ENCODE assay signal across 16 cellular contexts in genomic region chr12:132584472-132584871, GRCh38. TPM values are rescaled to one million over a fixed set of nuclear protein-coding genes. Genes with fewer than 3 reads are reported as not detected.
DNase-seq lines count a peak whose midpoint lies in the region; ATAC-seq and TF ChIP-seq lines count a peak whose summit lies in the region.
"Had no signal": no experiment of that assay in that cellular context is flagged by ENCODE, and none has a peak within 500 bp of the region (broad histone marks: within the 10 kb centered on the region; RNA-seq: fewer than 3 reads in every experiment).

No MANE protein-coding gene starts in this region.

- intact Hi-C loops in IMR-90 (cut with micrococcal nuclease) (no loop called here), vagina (cut with DNase I) (no loop called here)

- H3K27ac ChIP-seq in GM23338 (ENCODE audit: low read depth), result no peak overlapping the region
- no peak overlapping the region for H3K27ac ChIP-seq in IMR-90 (ENCODE audit: insufficient read depth, low read length)
- no peak overlapping the region for H3K27ac ChIP-seq in neuronal stem cell (replicated peaks; ENCODE audit: low read length)
- no peak overlapping the region for H3K27ac ChIP-seq in vagina
- H3K27ac ChIP-seq in Peyer's patch, result no peak overlapping the region
- H3K27ac ChIP-seq: A549, C4-2B had no signal

- peaks cover 55% of the 10 kb centered on the region for H3K27me3 ChIP-seq in GM23338 (ENCODE audit: insufficient read depth)
- peaks cover 6% of the 10 kb centered on the region; the same call in 1 of the 2 replicates for H3K27me3 ChIP-seq in IMR-90 (ENCODE audit: control insufficient read depth, insufficient read depth, low read length)
- peaks cover 0 to 44% (median 6%) of the 10 kb centered on the region in 3 experiments for H3K27me3 ChIP-seq in neuronal stem cell (ENCODE audit: control insufficient read depth in 3 of 3, insufficient read depth in 3 of 3, low read depth in 1 of 3, low read length in 3 of 3)
- no peaks in the 10 kb centered on the region for H3K27me3 ChIP-seq in vagina
- no peaks in the 10 kb centered on the region for H3K27me3 ChIP-seq in Peyer's patch

- CTCF ChIA-PET in IMR-90 (lab: Yijun Ruan, JAX), result no interaction called here

- TF ChIP-seq POLR2A in IMR-90 (IDR thresholded peaks at IDR 0.05; ENCODE audit: low read depth, low read length), result no peak
- TF ChIP-seq POLR2A in vagina (IDR thresholded peaks at IDR 0.05), result no peak
- TF ChIP-seq POLR2A in Peyer's patch (IDR thresholded peaks at IDR 0.05), result no peak

- WGBS in IMR-90 (ENCODE audit: extremely low coverage in 2 of 2, insufficient read length in 1 of 2), 2 experiments, result no CpG with 5 or more reads among the region's 13 CpGs
- WGBS in neuronal stem cell (ENCODE audit: extremely low coverage in 2 of 2, insufficient read length in 2 of 2, insufficient replicate concordance in 1 of 2), 2 donors, result no CpG with 5 or more reads among the region's 13 CpGs

- dilution Hi-C loops in IMR-90 (cut with HindIII; ENCODE audit: low sequenced_read_pairs, unreplicated experiment), result no loop called here

- peaks cover 4% of the 10 kb centered on the region; the same call in 2 of the 3 replicates for H3K36me3 Mint-ChIP-seq in GM23338 (ENCODE audit: low read depth)

- H3K4me2 ChIP-seq in GM23338 (peak overlapping the region; percentile 81), IMR-90 (ENCODE audit: low read depth, low read length) (no peak overlapping the region), neuronal stem cell (ENCODE audit: insufficient read depth, low read length, poor library complexity, severe bottlenecking) (no peak overlapping the region)
- H3K4me2 ChIP-seq: A549 had no signal

- peaks cover 3% of the 10 kb centered on the region; the same call in 1 of the 3 replicates for H3K9me3 Mint-ChIP-seq in GM23338
- H3K9me3 Mint-ChIP-seq: CD4-positive, alpha-beta T cell had no signal

- peaks cover 5% of the 10 kb centered on the region for H3K4me1 Mint-ChIP-seq in GM23338

- H2BK12ac ChIP-seq in neuronal stem cell (ENCODE audit: low read length), result no peak overlapping the region

- DNase-seq in GM23338 (ENCODE audit: low spot score) (peak; percentile 54), IMR-90 (no peak), iPS-NIHi11 (ENCODE audit: low spot score) (peak; percentile 23), neuronal stem cell (ENCODE audit: low spot score) (no peak), vagina (ENCODE audit: extremely low spot score in 2 of 2) (no peak), Peyer's patch (no peak)
- no peak for DNase-seq in stimulated activated CD4-positive, alpha-beta T cell treated with anti-CD3 and anti-CD28 coated beads, Interleukin-4, amount 100 ng/mL, for 4 hours
- DNase-seq: AML-193; Caco-2; CD4-positive, alpha-beta T cell; GDM1 had no signal

- no peak overlapping the region for H2BK20ac ChIP-seq in IMR-90 (ENCODE audit: low read depth, low read length)

- H3K36me3 ChIP-seq in GM23338 (ENCODE audit: insufficient read depth) (no peaks in the 10 kb centered on the region), IMR-90 (ENCODE audit: control insufficient read depth, insufficient read depth, low read length) (peaks cover 16% of the 10 kb centered on the region; the same call in 1 of the 2 replicates), neuronal stem cell (replicated peaks in 1 of 2; ENCODE audit: control insufficient read depth in 2 of 2, insufficient read depth in 2 of 2, low read length in 2 of 2) (peaks cover 5 to 24% of the 10 kb centered on the region in 2 donors), vagina (peaks cover 0 to 6% of the 10 kb centered on the region in 2 donors), Peyer's patch (peaks cover 0 to 17% (median 0%) of the 10 kb centered on the region in 3 donors)

- no peak overlapping the region for H4K5ac ChIP-seq in IMR-90 (ENCODE audit: low read depth, low read length)

- H3K56ac ChIP-seq in IMR-90 (ENCODE audit: extremely low read depth, insufficient read depth, low read length), result no peak overlapping the region

- H2BK15ac ChIP-seq in IMR-90 (ENCODE audit: low read depth, low read length) (no peak overlapping the region), neuronal stem cell (ENCODE audit: low read length) (no peak overlapping the region)

- H3K18ac ChIP-seq in IMR-90 (ENCODE audit: low read depth, low read length) (no peak overlapping the region), neuronal stem cell (ENCODE audit: low read length) (no peak overlapping the region)

- BruUV-seq in IMR-90 (replicated peaks; lab: Mats Ljungman, UMichigan), result TSS peak; percentile 77

- POLR2A ChIA-PET in IMR-90 (lab: Charles Lee; ENCODE audit: unreplicated experiment), result no interaction called here

- TF ChIP-seq CTCF in GM23338 (conservative IDR thresholded peaks at IDR 0.05; ENCODE audit: low read depth in 2 of 2), result no peak
- TF ChIP-seq CTCF in IMR-90 (conservative IDR thresholded peaks at IDR 0.05; ENCODE audit: low read depth, low read length), result no peak
- TF ChIP-seq CTCF in vagina (IDR thresholded peaks at IDR 0.05), result no peak
- TF ChIP-seq CTCF in Peyer's patch (IDR thresholded peaks at IDR 0.05), result no peak

- peak overlapping the region; percentile 56 for H3K4me3 ChIP-seq in GM23338
- no peak overlapping the region for H3K4me3 ChIP-seq in IMR-90 (ENCODE audit: insufficient read depth, low read depth, low read length)
- H3K4me3 ChIP-seq in neuronal stem cell (ENCODE audit: low read length in 2 of 2), result no peak overlapping the region
- H3K4me3 ChIP-seq in vagina, result no peak overlapping the region
- H3K4me3 ChIP-seq in Peyer's patch, result no peak overlapping the region
- H3K4me3 ChIP-seq: A549 had no signal

- peaks cover 5% of the 10 kb centered on the region; the same call in 1 of the 2 replicates for H3K9me3 ChIP-seq in IMR-90 (ENCODE audit: control insufficient read depth, insufficient read depth, low read length)
- H3K9me3 ChIP-seq in neuronal stem cell (replicated peaks in 1 of 2; ENCODE audit: control insufficient read depth in 2 of 2, insufficient read depth in 1 of 2, low read depth in 1 of 2, low read length in 2 of 2), result peaks cover 2% of the 10 kb centered on the region in 2 donors
- no peaks in the 10 kb centered on the region for H3K9me3 ChIP-seq in vagina
- H3K9me3 ChIP-seq in Peyer's patch, result peaks cover 0 to 5% (median 0%) of the 10 kb centered on the region in 4 donors
- H3K9me3 ChIP-seq: A549, Caco-2 had no signal

- no peak overlapping the region for H2AFZ ChIP-seq in GM23338
- no peak overlapping the region for H2AFZ ChIP-seq in IMR-90 (replicated peaks; ENCODE audit: low read length, poor library complexity)
- no peak overlapping the region for H2AFZ ChIP-seq in neuronal stem cell (ENCODE audit: low read length)

- H3K9me2 ChIP-seq in GM23338 (ENCODE audit: insufficient read depth), result no peaks in the 10 kb centered on the region

- in situ Hi-C loops in IMR-90 (cut with MboI; ENCODE audit: low sequenced_read_pairs), result no loop called here

- H4K20me1 ChIP-seq in GM23338 (replicated peaks; ENCODE audit: insufficient read depth) (peaks cover 6% of the 10 kb centered on the region; the same call in 1 of the 2 replicates), IMR-90 (ENCODE audit: insufficient read depth, low read length) (no peaks in the 10 kb centered on the region)

- H3K14ac ChIP-seq in IMR-90 (replicated peaks; ENCODE audit: low read depth, low read length), result no peak overlapping the region
- peak overlapping the region; percentile 21 for H3K14ac ChIP-seq in neuronal stem cell (ENCODE audit: low read length)

- H2AK9ac ChIP-seq in IMR-90 (replicated peaks; ENCODE audit: low read depth, low read length, poor library complexity), result no peak overlapping the region

- TF ChIP-seq RAD21 in IMR-90 (IDR thresholded peaks at IDR 0.05; ENCODE audit: low read length), result no peak

- H3K4me3 Mint-ChIP-seq in GM23338, result peak overlapping the region; percentile 41; the same call in 1 of the 3 replicates
- H3K4me3 Mint-ChIP-seq: CD4-positive, alpha-beta T cell had no signal

- peaks cover 12% of the 10 kb centered on the region for H3F3A ChIP-seq in GM23338 (replicated peaks; ENCODE audit: low read depth)

- H2BK120ac ChIP-seq in IMR-90 (ENCODE audit: low read depth, low read length) (no peak overlapping the region), neuronal stem cell (ENCODE audit: low read depth, low read length) (no peak overlapping the region)

- no peaks in the 10 kb centered on the region for H3K79me2 ChIP-seq in GM23338 (replicated peaks; ENCODE audit: insufficient read depth)

- H3K4me1 ChIP-seq in GM23338 (ENCODE audit: insufficient read depth) (peaks cover 7% of the 10 kb centered on the region), IMR-90 (ENCODE audit: control insufficient read depth, insufficient read depth, low read length) (no peaks in the 10 kb centered on the region), neuronal stem cell (ENCODE audit: control insufficient read depth in 2 of 2, insufficient read depth in 1 of 2, low read depth in 1 of 2, low read length in 2 of 2) (peaks cover 0 to 7% of the 10 kb centered on the region in 2 donors), vagina (no peaks in the 10 kb centered on the region), Peyer's patch (no peaks in the 10 kb centered on the region)
- H3K4me1 ChIP-seq: A549, Caco-2 had no signal

- ATAC-seq in GM23338, result 0 out of 3 replicates have a peak, but pooled peaks have one; percentile 2
- ATAC-seq in IMR-90 (ENCODE audit: low read depth), result no peak
- ATAC-seq: A549, HCT116 had no signal

- H2BK5ac ChIP-seq in IMR-90 (ENCODE audit: low read depth, low read length, poor library complexity, severe bottlenecking) (no peak overlapping the region), neuronal stem cell (ENCODE audit: low read length) (no peak overlapping the region)

- H2AK5ac ChIP-seq in IMR-90 (ENCODE audit: low read depth, low read length) (no peak overlapping the region), neuronal stem cell (ENCODE audit: low read depth, low read length) (peak overlapping the region; percentile 81)

- H3K9me1 ChIP-seq in IMR-90 (ENCODE audit: insufficient read depth, low read length), result no peaks in the 10 kb centered on the region

- H3K23ac ChIP-seq in IMR-90 (ENCODE audit: low read depth, low read length) (no peak overlapping the region), neuronal stem cell (ENCODE audit: low read depth, low read length, poor library complexity) (no peak overlapping the region)

- no peak overlapping the region for H4K8ac ChIP-seq in IMR-90 (ENCODE audit: low read depth in 2 of 2, low read length in 2 of 2)
- no peak overlapping the region for H4K8ac ChIP-seq in neuronal stem cell (ENCODE audit: low read depth, low read length)

- no peak overlapping the region for H4K91ac ChIP-seq in IMR-90 (ENCODE audit: insufficient read depth, low read depth, low read length)
- no peak overlapping the region for H4K91ac ChIP-seq in neuronal stem cell (ENCODE audit: low read depth, low read length, poor library complexity)

- no peaks in the 10 kb centered on the region for H3K79me1 ChIP-seq in IMR-90 (ENCODE audit: low read depth in 1 of 2, low read length in 2 of 2)
- H3K79me1 ChIP-seq in neuronal stem cell (ENCODE audit: low read depth, low read length), result peaks cover 10% of the 10 kb centered on the region

- no peak overlapping the region for H3K4ac ChIP-seq in IMR-90 (ENCODE audit: low read depth, low read length)
- no peak overlapping the region for H3K4ac ChIP-seq in neuronal stem cell (ENCODE audit: low read length)

- no peak overlapping the region for H3K27ac Mint-ChIP-seq in GM23338
- H3K27ac Mint-ChIP-seq: CD4-positive, alpha-beta T cell had no signal

- H3K9ac ChIP-seq in IMR-90 (ENCODE audit: low read depth, low read length), result no peak overlapping the region
- H3K9ac ChIP-seq in neuronal stem cell (ENCODE audit: low read depth, low read length, poor library complexity), result no peak overlapping the region

- H3K27me3 Mint-ChIP-seq in GM23338 (ENCODE audit: insufficient read depth, low read depth, poor library complexity), result peaks cover 68% of the 10 kb centered on the region
- H3K27me3 Mint-ChIP-seq: CD4-positive, alpha-beta T cell had no signal

RNA-seq across cellular contexts. Expression of gene LRCOL1, which starts 25.9 kb away (rescaled TPM):
- 1.7 TPM in 1 of 2 replicates, not detected in the other for total RNA-seq in GM23338 (2014; rRNA removed; shearing (Covaris generic))
- polyA plus RNA-seq in GM23338 (2016; fragmentation: Nextera tagmentation; extraction: Ambion mirVana), result not detected in 2 replicates
- 0.28 TPM in 1 of 2 replicates, not detected in the other for total RNA-seq in IMR-90 (2012; rRNA removed)
- polyA plus RNA-seq in IMR-90 (2012; rRNA removed), result 0.90 and 1.0 TPM in 2 replicates
- 0.25 and 0.70 TPM in 2 replicates for polyA plus RNA-seq in IMR-90 (2012; cell fraction: cytosol; rRNA removed)
- 4.5 and 8.7 TPM in 2 replicates for polyA plus RNA-seq in IMR-90 (2012; cell fraction: nucleus; rRNA removed; ENCODE audit: low replicate concordance)
- 0.46 TPM for polyA plus RNA-seq in neuronal stem cell (2013, experiment 1 of 2)
- 0.55 TPM for polyA plus RNA-seq in neuronal stem cell (2013, experiment 2 of 2)
- total RNA-seq in vagina, result not detected
- not detected for total RNA-seq in Peyer's patch
- total RNA-seq: Caco-2; CD4-positive, alpha-beta T cell; Daoy had no signal
- polyA plus RNA-seq: A549 had no signal

RNA-seq across cellular contexts. Expression of gene P2RX2, which starts 34.1 kb away (rescaled TPM):
- 1.7 and 3.0 TPM in 2 replicates for total RNA-seq in GM23338 (2014; rRNA removed; shearing (Covaris generic))
- 1.1 and 2.3 TPM in 2 replicates for polyA plus RNA-seq in GM23338 (2016; fragmentation: Nextera tagmentation; extraction: Ambion mirVana)
- total RNA-seq in IMR-90 (2012; rRNA removed), result not detected in 2 replicates
- not detected in 2 replicates for polyA plus RNA-seq in IMR-90 (2012; rRNA removed)
- not detected in 2 replicates for polyA plus RNA-seq in IMR-90 (2012; cell fraction: cytosol; rRNA removed)
- not detected in 2 replicates for polyA plus RNA-seq in IMR-90 (2012; cell fraction: nucleus; rRNA removed; ENCODE audit: low replicate concordance)
- 0.14 TPM for polyA plus RNA-seq in neuronal stem cell (2013, experiment 1 of 2)
- 0.11 TPM for polyA plus RNA-seq in neuronal stem cell (2013, experiment 2 of 2)
- total RNA-seq in vagina, result not detected
- total RNA-seq in Peyer's patch, result 1 to 10 TPM in 3 of 4 donors, not detected in 1; 3.8 to 4.7 (median 4.1) TPM
- total RNA-seq: Caco-2; CD4-positive, alpha-beta T cell; Daoy had no signal
- polyA plus RNA-seq: A549, BJ had no signal

Comparison
In these comparisons a context has a peak if more than half of its experiments do, and no peak if none do; other contexts are left out.
1. DNase-seq: peak in GM23338 (single experiment) and iPS-NIHi11 (single experiment); none in IMR-90 (single experiment), neuronal stem cell (single experiment), stimulated activated CD4-positive, alpha-beta T cell treated with anti-CD3 and anti-CD28 coated beads, Interleukin-4, amount 100 ng/mL, for 4 hours (0 of 2), vagina (0 of 2) and Peyer's patch (0 of 3).